12 cellular contexts compared by ENCODE assay signal in the genomic region with DNA sequence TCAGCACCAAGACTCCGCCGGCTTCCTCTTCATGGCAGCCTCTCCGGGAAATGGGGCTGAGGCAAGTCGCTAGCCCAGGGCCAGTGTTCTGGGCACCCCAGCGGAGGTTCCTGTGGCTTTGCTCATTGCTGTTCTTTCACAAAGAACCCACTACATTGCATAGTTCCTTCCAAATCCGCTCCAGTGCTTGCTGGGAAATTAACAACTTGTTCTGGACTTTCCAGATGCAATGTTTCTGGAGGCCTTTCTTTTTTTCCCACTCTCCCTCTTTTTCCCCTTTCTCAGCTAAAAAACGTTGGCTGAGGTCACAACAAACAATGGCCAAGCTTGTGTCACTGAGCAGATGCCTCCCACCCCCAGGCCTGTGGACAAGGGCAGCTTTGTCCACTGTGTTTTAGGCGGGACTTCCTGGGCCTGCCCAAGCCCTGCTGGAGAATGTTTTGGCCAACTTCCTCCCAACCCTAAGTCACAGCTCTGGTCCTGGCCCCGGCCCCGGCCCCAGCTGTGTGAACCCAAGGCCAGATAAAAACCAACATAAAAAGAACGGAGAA.
DNase-seq lines count a peak whose midpoint lies in the region; ATAC-seq and TF ChIP-seq lines count a peak whose summit lies in the region.
"Had no signal": no experiment of that assay in that cellular context is flagged by ENCODE, and none has a peak within 500 bp of the region (broad histone marks: within the 10 kb centered on the region; RNA-seq: fewer than 3 reads in every experiment).

No MANE protein-coding gene starts in this region.

- no peaks in the 10 kb centered on the region for H3K27me3 ChIP-seq in adipocyte (replicated peaks; ENCODE audit: control insufficient read depth, insufficient read depth, low read length)
- H3K27me3 ChIP-seq in heart left ventricle: no peaks in the 10 kb centered on the region
- no peaks in the 10 kb centered on the region for H3K27me3 ChIP-seq in tibial artery
- H3K27me3 ChIP-seq: SJSA1 had no signal

- no peaks in the 10 kb centered on the region for H3K9me3 Mint-ChIP-seq in nephron progenitor cell
- H3K9me3 Mint-ChIP-seq: activated CD4-positive, alpha-beta T cell treated with anti-CD3 and anti-CD28 coated beads, Interleukin-2, amount 10 ng/mL, durations not matched to agents 7 days and 5 days; natural killer cell had no signal

- peak overlapping the region; percentile 69 for H3K4me3 ChIP-seq in adipocyte (ENCODE audit: low read length)
- H3K4me3 ChIP-seq in heart left ventricle: peak overlapping the region; percentile 10 to 62 (median 52)
- peak overlapping the region; percentile 9 to 24 for H3K4me3 ChIP-seq in tibial artery
- H3K4me3 ChIP-seq: SJSA1 had no signal

- H3K4me1 ChIP-seq in adipocyte (ENCODE audit: control insufficient read depth, insufficient read depth, low read length) (peaks cover 59% of the 10 kb centered on the region), heart left ventricle (peaks cover 0 to 76% (median 6%) of the 10 kb centered on the region in 12 donors), tibial artery (no peaks in the 10 kb centered on the region)
- H3K4me1 ChIP-seq: SJSA1 had no signal

- H3K27me3 Mint-ChIP-seq in nephron progenitor cell (ENCODE audit: low read depth, poor library complexity): peaks cover 17% of the 10 kb centered on the region
- H3K27me3 Mint-ChIP-seq: activated CD4-positive, alpha-beta T cell treated with anti-CD3 and anti-CD28 coated beads, Interleukin-2, amount 10 ng/mL, durations not matched to agents 7 days and 5 days had no signal

- DNase-seq in adipocyte (ENCODE audit: low read depth): no peak
- DNase-seq in heart left ventricle: peak; percentile 78 to 91 (median 81)
- DNase-seq in nephron progenitor cell: no peak
- peak in 1 of 2 donors; percentile 65 for DNase-seq in tibial artery
- no peak for DNase-seq in RPMI8226
- DNase-seq in NK-92 treated with Interleukin-12 subunit alpha and Interleukin-12 subunit beta, amount 100 ng/mL, for 24 hours (lab: John Stamatoyannopoulos, UW): no peak
- DNase-seq: activated CD4-positive, alpha-beta T cell treated with anti-CD3 and anti-CD28 coated beads, Interleukin-2, amount 10 ng/mL, durations not matched to agents 7 days and 5 days; natural killer cell; NCI-H226 had no signal

- H3K36me3 ChIP-seq in adipocyte (ENCODE audit: control insufficient read depth, insufficient read depth, low read length, severe bottlenecking) (no peaks in the 10 kb centered on the region), heart left ventricle (no peaks in the 10 kb centered on the region), tibial artery (no peaks in the 10 kb centered on the region)
- H3K36me3 ChIP-seq: SJSA1 had no signal

- peak overlapping the region; percentile 78 for H3K9ac ChIP-seq in adipocyte (ENCODE audit: low read length)

- H3K27ac Mint-ChIP-seq in nephron progenitor cell: peak overlapping the region; percentile 15
- H3K27ac Mint-ChIP-seq: activated CD4-positive, alpha-beta T cell treated with anti-CD3 and anti-CD28 coated beads, Interleukin-2, amount 10 ng/mL, durations not matched to agents 7 days and 5 days had no signal

- no peak overlapping the region for H3K4me3 Mint-ChIP-seq in nephron progenitor cell
- H3K4me3 Mint-ChIP-seq: activated CD4-positive, alpha-beta T cell treated with anti-CD3 and anti-CD28 coated beads, Interleukin-2, amount 10 ng/mL, durations not matched to agents 7 days and 5 days; natural killer cell had no signal

- peak; percentile 86 to 91 (median 88) for ATAC-seq in heart left ventricle
- ATAC-seq in GM18873 (IDR thresholded peaks at IDR 0.05; ENCODE audit: low FRiP score, unreplicated experiment): no peak
- ATAC-seq in HG03571 (IDR thresholded peaks at IDR 0.05; ENCODE audit: unreplicated experiment): no peak
- ATAC-seq: natural killer cell had no signal

- H3K9me3 ChIP-seq in adipocyte (ENCODE audit: control insufficient read depth, low read length) (no peaks in the 10 kb centered on the region), heart left ventricle (no peaks in the 10 kb centered on the region), tibial artery (no peaks in the 10 kb centered on the region)
- H3K9me3 ChIP-seq: SJSA1 had no signal

- WGBS in heart left ventricle, 4 donors: 58 to 72% (median 62%) methylated on average over 11 of the region's 11 CpGs

- TF ChIP-seq CTCF in heart left ventricle (IDR thresholded peaks at IDR 0.05) (no peak), nephron progenitor cell (IDR thresholded peaks at IDR 0.05) (no peak), tibial artery (IDR thresholded peaks at IDR 0.05) (no peak)

- intact Hi-C loops in heart left ventricle (cut with DNase I) (no loop called here), tibial artery (cut with DNase I; ENCODE audit: low total_unique reads) (no loop called here)

- peaks cover 65% of the 10 kb centered on the region for H3K4me1 Mint-ChIP-seq in nephron progenitor cell
- H3K4me1 Mint-ChIP-seq: activated CD4-positive, alpha-beta T cell treated with anti-CD3 and anti-CD28 coated beads, Interleukin-2, amount 10 ng/mL, durations not matched to agents 7 days and 5 days had no signal

- no peaks in the 10 kb centered on the region for H3K36me3 Mint-ChIP-seq in nephron progenitor cell (ENCODE audit: low read depth)
- H3K36me3 Mint-ChIP-seq: natural killer cell had no signal

- peak in 1 of 2 donors; percentile 16 for TF ChIP-seq POLR2A in heart left ventricle (IDR thresholded peaks at IDR 0.05)

- peak overlapping the region; percentile 63 to 96 (median 87) for H3K27ac ChIP-seq in heart left ventricle
- H3K27ac ChIP-seq in tibial artery: peak overlapping the region in 1 of 2 donors; percentile 47
- H3K27ac ChIP-seq: SJSA1 had no signal

Comparison
In these comparisons a context has a peak if more than half of its experiments do, and no peak if none do; other contexts are left out.
1. DNase-seq: peak in heart left ventricle (5 of 5); none in adipocyte (single experiment), nephron progenitor cell (single experiment), RPMI8226 (single experiment) and NK-92 treated with Interleukin-12 subunit alpha and Interleukin-12 subunit beta, amount 100 ng/mL, for 24 hours (single experiment).
2. H3K4me3 ChIP-seq: peak in every context shown above with its lines; median percentile 69 in adipocyte; 52 in heart left ventricle; 16 in tibial artery.
3. ATAC-seq: peak in heart left ventricle (4 of 4); none in GM18873 (single experiment) and HG03571 (single experiment).